Comparison of ENCODE assay signal across 9 cellular contexts in genomic region chr17:17877548-17878358, GRCh38. TPM values are rescaled to one million over a fixed set of nuclear protein-coding genes. Genes with fewer than 3 reads are reported as not detected.
DNase-seq lines count a peak whose midpoint lies in the region; ATAC-seq and TF ChIP-seq lines count a peak whose summit lies in the region.
"Had no signal": no experiment of that assay in that cellular context is flagged by ENCODE, and none has a peak within 500 bp of the region (broad histone marks: within the 10 kb centered on the region; RNA-seq: fewer than 3 reads in every experiment).

No MANE protein-coding gene starts in this region.

- H3K4me3 ChIP-seq in fibroblast of villous mesenchyme (ENCODE audit: low read depth, low read length): no peak overlapping the region

- no peak for ATAC-seq in GM19452 (IDR thresholded peaks at IDR 0.05; ENCODE audit: unreplicated experiment)

- DNase-seq in AG08395 (ENCODE audit: low spot score) (peak; percentile 83), fibroblast of villous mesenchyme (ENCODE audit: low read depth) (peak; percentile 86), non-pigmented ciliary epithelial cell (ENCODE audit: low read depth) (peak; percentile 67), activated gamma-delta T cell treated with Interleukin-2 at 50 U/mL for 16 hours (no peak), H4 (ENCODE audit: low spot score) (no peak)
- DNase-seq in stimulated activated CD4-positive, alpha-beta T cell treated with anti-CD3 and anti-CD28 coated beads, Interleukin-2, amount 100 ng/mL, for 24 hours: no peak
- DNase-seq: NCI-H1436 treated with DMSO at 0.1 percent for 48 hours had no signal

- no peak for TF ChIP-seq CTCF in fibroblast of villous mesenchyme (IDR thresholded peaks at IDR 0.05; ENCODE audit: insufficient read depth, low read depth, low read length)

TF ChIP-seq in PFSK-1, 5 proteins besides CTCF, POLR2A, EP300 and RAD21:
- TF ChIP-seq FOXP2 (optimal IDR thresholded peaks at IDR 0.05; ENCODE audit: borderline replicate concordance, extremely low read depth, extremely low read length, insufficient read depth) (no peak), SIN3A (IDR thresholded peaks at IDR 0.05; ENCODE audit: borderline replicate concordance, insufficient read depth, low read length) (no peak; the same call in 1 of the 2 replicates), POLR2AphosphoS5 (IDR thresholded peaks at IDR 0.05; ENCODE audit: low read depth, low read length) (no peak), TAF1 (IDR thresholded peaks at IDR 0.05; ENCODE audit: borderline replicate concordance, insufficient read depth, low read length) (peak; percentile 32; the same call in 1 of the 2 replicates), REST (IDR thresholded peaks at IDR 0.05; ENCODE audit: insufficient read depth in 1 of 2, low read depth in 2 of 2, low read length in 2 of 2) (peak; percentile 65 to 73; a peak in 3 of 4 replicates)

RNA-seq across cellular contexts. Expression of gene SREBF1, which starts 41.0 kb away (rescaled TPM):
- 241 TPM for polyA plus RNA-seq in PFSK-1 (2012; ENCODE audit: insufficient read length, low read depth)
- total RNA-seq in fibroblast of villous mesenchyme: 92.0 and 128 TPM in 2 replicates
- 63.9 and 65.8 TPM in 2 replicates for total RNA-seq in H4 (2014; rRNA removed; shearing (Covaris generic))

Comparison
In these comparisons a context has a peak if more than half of its experiments do, and no peak if none do; other contexts are left out.
1. DNase-seq: peak in AG08395 (single experiment), fibroblast of villous mesenchyme (single experiment) and non-pigmented ciliary epithelial cell (single experiment); none in activated gamma-delta T cell treated with Interleukin-2 at 50 U/mL for 16 hours (single experiment), H4 (single experiment) and stimulated activated CD4-positive, alpha-beta T cell treated with anti-CD3 and anti-CD28 coated beads, Interleukin-2, amount 100 ng/mL, for 24 hours (0 of 2).